Comparison of ENCODE assay signal across 9 cellular contexts in genomic region chr5:91219803-91220371, GRCh38.
A peak's percentile ranks its signal among the peaks of the same experiment; 100 is the strongest.
DNase-seq lines count a peak whose midpoint lies in the region; ATAC-seq, FAIRE-seq and TF ChIP-seq lines count a peak whose summit lies in the region.
"Had no signal": no experiment of that assay in that cellular context is flagged by ENCODE, and none has a peak within 500 bp of the region (broad histone marks: within the 10 kb centered on the region; RNA-seq: fewer than 3 reads in every experiment).

No MANE protein-coding gene starts in this region.

- no peaks in the 10 kb centered on the region for H3K36me3 Mint-ChIP-seq in activated CD4-positive, alpha-beta memory T cell treated with anti-CD3 and anti-CD28 coated beads, Interleukin-2, amount 10 ng/mL, durations not matched to agents 7 days and 5 days (ENCODE audit: low read depth)

- H3K4me1 ChIP-seq in small intestine (ENCODE audit: control insufficient read depth in 2 of 2, insufficient read depth in 1 of 2, low read depth in 1 of 2, low read length in 1 of 2) = peaks cover 0 to 2% of the 10 kb centered on the region in 2 donors

- POLR2A ChIA-PET in activated CD4-positive, alpha-beta memory T cell treated with anti-CD3 and anti-CD28 coated beads, Interleukin-2, amount 10 ng/mL, durations not matched to agents 7 days and 5 days (lab: Charles Lee) = interaction anchor here (0.9 to 4.3 kb wide), 5 partner anchors 60 to 170 kb away, joined by 4 to 58 read pairs (median 5); partner anchors contain the start of gene ARRDC3

- no peak overlapping the region for H3K27ac ChIP-seq in small intestine (ENCODE audit: low read depth in 1 of 2, low read length in 1 of 2)

- no peaks in the 10 kb centered on the region for H3K9me3 ChIP-seq in small intestine (ENCODE audit: control insufficient read depth, low read depth)
- H3K9me3 ChIP-seq: HAP-1 had no signal

- H3K4me3 ChIP-seq in AG10803 (ENCODE audit: low read length) = no peak overlapping the region
- no peak overlapping the region for H3K4me3 ChIP-seq in small intestine (ENCODE audit: low read depth in 1 of 2, low read length in 2 of 2)
- H3K4me3 ChIP-seq: HAP-1 had no signal

- no peaks in the 10 kb centered on the region for H3K27me3 ChIP-seq in small intestine (ENCODE audit: control insufficient read depth in 2 of 2, insufficient read depth in 2 of 2, low read length in 2 of 2)

- no peak for FAIRE-seq in small intestine (lab: Jason Lieb, UNC)

- ATAC-seq in GM21576 (IDR thresholded peaks at IDR 0.05; ENCODE audit: unreplicated experiment) (no peak), GM18498 (IDR thresholded peaks at IDR 0.05; ENCODE audit: unreplicated experiment) (no peak)

- H3K27ac Mint-ChIP-seq in activated CD4-positive, alpha-beta memory T cell treated with anti-CD3 and anti-CD28 coated beads, Interleukin-2, amount 10 ng/mL, durations not matched to agents 7 days and 5 days = no peak overlapping the region

- TF ChIP-seq CTCF in AG10803 (conservative IDR thresholded peaks at IDR 0.05; ENCODE audit: low read length) = peak; percentile 40

- WGBS in small intestine, 3 donors = 82 to 87% (median 83%) methylated on average over 3 of the region's 3 CpGs

- peak; percentile 25 for DNase-seq in AG10803 (ENCODE audit: low read depth)
- peak; percentile 34 for DNase-seq in H4 (ENCODE audit: low spot score)
- DNase-seq in activated CD4-positive, alpha-beta memory T cell treated with anti-CD3 and anti-CD28 coated beads, Interleukin-2, amount 10 ng/mL, durations not matched to agents 7 days and 5 days = peak; percentile 39
- peak; percentile 16 for DNase-seq in germinal center (ENCODE audit: low spot score)
- peak; percentile 20 for DNase-seq in small intestine
- no peak for DNase-seq in HuH-7.5 (ENCODE audit: low spot score)

- peaks cover 3% of the 10 kb centered on the region for H3K4me1 Mint-ChIP-seq in activated CD4-positive, alpha-beta memory T cell treated with anti-CD3 and anti-CD28 coated beads, Interleukin-2, amount 10 ng/mL, durations not matched to agents 7 days and 5 days

- H3K9me3 Mint-ChIP-seq in activated CD4-positive, alpha-beta memory T cell treated with anti-CD3 and anti-CD28 coated beads, Interleukin-2, amount 10 ng/mL, durations not matched to agents 7 days and 5 days = no peaks in the 10 kb centered on the region

- H3K4me3 Mint-ChIP-seq in activated CD4-positive, alpha-beta memory T cell treated with anti-CD3 and anti-CD28 coated beads, Interleukin-2, amount 10 ng/mL, durations not matched to agents 7 days and 5 days = no peak overlapping the region

- H3K27me3 Mint-ChIP-seq in activated CD4-positive, alpha-beta memory T cell treated with anti-CD3 and anti-CD28 coated beads, Interleukin-2, amount 10 ng/mL, durations not matched to agents 7 days and 5 days = peaks cover 4% of the 10 kb centered on the region

- no peaks in the 10 kb centered on the region for H3K36me3 ChIP-seq in small intestine (ENCODE audit: control insufficient read depth in 2 of 2, insufficient read depth in 2 of 2, low read length in 2 of 2)
- H3K36me3 ChIP-seq: HAP-1 had no signal

- CTCF ChIA-PET in activated CD4-positive, alpha-beta memory T cell treated with anti-CD3 and anti-CD28 coated beads, Interleukin-2, amount 10 ng/mL, durations not matched to agents 7 days and 5 days (lab: Charles Lee) = interaction anchor here (0.7 to 11.1 kb wide), 20 partner anchors 14 to 287 kb away, joined by 3 to 243 read pairs (median 4); partner anchors contain the start of gene ARRDC3
